ENCODE assay signal across 18 cellular contexts in the genomic region with DNA sequence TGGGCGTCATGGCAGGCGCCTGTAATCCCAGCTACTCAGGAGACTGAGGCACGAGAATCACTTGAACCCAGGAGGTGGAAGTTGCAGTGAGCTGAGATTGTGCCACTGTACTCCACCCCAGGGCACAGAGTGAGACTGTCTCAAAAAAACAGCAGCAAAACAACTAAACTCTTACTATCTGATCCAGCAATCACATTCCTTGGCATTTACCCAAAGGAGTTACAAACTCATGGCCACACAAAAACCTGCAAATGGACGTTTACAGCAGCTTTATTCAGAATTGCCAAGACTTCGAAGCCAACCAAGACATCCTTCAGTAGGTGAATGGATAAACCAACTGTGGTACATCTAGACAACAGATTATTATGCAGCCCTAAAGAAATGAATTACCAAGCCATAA. TPM values are rescaled to one million over a fixed set of nuclear protein-coding genes. Genes with fewer than 3 reads are reported as not detected.
A peak's percentile ranks its signal among the peaks of the same experiment; 100 is the strongest.
DNase-seq lines count a peak whose midpoint lies in the region; ATAC-seq, FAIRE-seq and TF ChIP-seq lines count a peak whose summit lies in the region.
"Had no signal": no experiment of that assay in that cellular context is flagged by ENCODE, and none has a peak within 500 bp of the region (broad histone marks: within the 10 kb centered on the region; RNA-seq: fewer than 3 reads in every experiment).

No MANE protein-coding gene starts in this region.

- intact Hi-C loops in endothelial cell of umbilical vein (cut with micrococcal nuclease) (loop anchor here (1.0 to 10.0 kb wide), 2 partner anchors 9 to 136 kb away; partner anchors contain the start of genes ABCC11 and LONP2), Calu3 (cut with micrococcal nuclease; ENCODE audit: unreplicated experiment) (no loop called here)

- no peaks in the 10 kb centered on the region for H3K9me3 ChIP-seq in T-helper 17 cell (ENCODE audit: control insufficient read depth, low read length, poor library complexity, severe bottlenecking)
- no peaks in the 10 kb centered on the region for H3K9me3 ChIP-seq in endothelial cell of umbilical vein (replicated peaks; ENCODE audit: control insufficient read depth, insufficient read depth, low read length)
- H3K9me3 ChIP-seq in osteoblast (ENCODE audit: low read depth, low read length) = no peaks in the 10 kb centered on the region
- H3K9me3 ChIP-seq in right atrium auricular region = no peaks in the 10 kb centered on the region
- H3K9me3 ChIP-seq: BE2C, spleen, thoracic aorta had no signal

- no peak for TF ChIP-seq POLR2A in endothelial cell of umbilical vein (IDR thresholded peaks at IDR 0.05; ENCODE audit: low read depth, low read length)

- H3K79me2 ChIP-seq in endothelial cell of umbilical vein (ENCODE audit: control insufficient read depth, insufficient read depth, low read length) (peaks cover 81% of the 10 kb centered on the region), osteoblast (ENCODE audit: insufficient read depth, low read length) (peaks cover 82% of the 10 kb centered on the region)

- dilution Hi-C loops in endothelial cell of umbilical vein (cut with MboI; ENCODE audit: extremely low pct_ligation_motif_present, low sequenced_read_pairs) = no loop called here

- H3K4me1 ChIP-seq in endothelial cell of umbilical vein (ENCODE audit: control insufficient read depth, extremely low read depth, insufficient read depth, low read length) (peaks cover 18% of the 10 kb centered on the region), osteoblast (ENCODE audit: insufficient read depth, low read length) (peaks cover 16% of the 10 kb centered on the region), right atrium auricular region (peaks cover 0 to 75% of the 10 kb centered on the region in 2 donors)
- H3K4me1 ChIP-seq: BE2C had no signal

- H3K27ac Mint-ChIP-seq in T-helper 17 cell = no peak overlapping the region
- H3K27ac Mint-ChIP-seq in natural killer cell treated with Interleukin-12 subunit alpha and Interleukin-12 subunit beta and Interleukin-15 and Interleukin-18, amount 100 ng/mL, for 72 hours = no peak overlapping the region
- H3K27ac Mint-ChIP-seq in Calu3 (ENCODE audit: unreplicated experiment) = no peak overlapping the region
- H3K27ac Mint-ChIP-seq: activated naive CD4-positive, alpha-beta T cell treated with anti-CD3 and anti-CD28 coated beads, Interleukin-2, amount 50 U/mL, for 24 hours; activated T-cell treated with anti-CD3 and anti-CD28 coated beads, Interleukin-2, amount 50 U/mL, for 24 hours had no signal

- H3K4me1 Mint-ChIP-seq in T-helper 17 cell (peaks cover 57% of the 10 kb centered on the region), Calu3 (ENCODE audit: low read depth, unreplicated experiment) (peaks cover 51% of the 10 kb centered on the region)
- H3K4me1 Mint-ChIP-seq in natural killer cell treated with Interleukin-12 subunit alpha and Interleukin-12 subunit beta and Interleukin-15 and Interleukin-18, amount 100 ng/mL, for 72 hours (ENCODE audit: low read depth in 2 of 2) = peaks cover 30 to 60% of the 10 kb centered on the region in 2 donors

- ATAC-seq in T-helper 17 cell (no peak), HG03108 (IDR thresholded peaks at IDR 0.05; ENCODE audit: unreplicated experiment) (no peak)
- ATAC-seq in natural killer cell treated with Interleukin-12 subunit alpha and Interleukin-12 subunit beta and Interleukin-15 and Interleukin-18, amount 100 ng/mL, for 72 hours = no peak

- H4K20me1 ChIP-seq in endothelial cell of umbilical vein (replicated peaks; ENCODE audit: control insufficient read depth, extremely low read depth, insufficient read depth, low read length) (peaks cover 6% of the 10 kb centered on the region), osteoblast (ENCODE audit: insufficient read depth, low read length) (peaks cover 59% of the 10 kb centered on the region)

- no peaks in the 10 kb centered on the region for H3K9me3 Mint-ChIP-seq in natural killer cell treated with Interleukin-12 subunit alpha and Interleukin-12 subunit beta and Interleukin-15 and Interleukin-18, amount 100 ng/mL, for 72 hours
- H3K9me3 Mint-ChIP-seq in Calu3 (ENCODE audit: low read depth, unreplicated experiment) = no peaks in the 10 kb centered on the region
- H3K9me3 Mint-ChIP-seq: activated naive CD4-positive, alpha-beta T cell treated with anti-CD3 and anti-CD28 coated beads, Interleukin-2, amount 50 U/mL, for 24 hours; activated T-cell treated with anti-CD3 and anti-CD28 coated beads, Interleukin-2, amount 50 U/mL, for 24 hours had no signal

- H3K36me3 ChIP-seq in endothelial cell of umbilical vein (ENCODE audit: control insufficient read depth in 2 of 2, extremely low read depth in 1 of 2, insufficient read depth in 2 of 2, low read length in 2 of 2) (no peaks in the 10 kb centered on the region), osteoblast (ENCODE audit: insufficient read depth, low read length) (no peaks in the 10 kb centered on the region), right atrium auricular region (no peaks in the 10 kb centered on the region)
- H3K36me3 ChIP-seq: spleen, thoracic aorta had no signal

- H3K27me3 ChIP-seq in endothelial cell of umbilical vein (ENCODE audit: control insufficient read depth in 2 of 2, insufficient read depth in 2 of 2, low read length in 2 of 2) (no peaks in the 10 kb centered on the region), osteoblast (ENCODE audit: insufficient read depth, low read length) (no peaks in the 10 kb centered on the region), right atrium auricular region (no peaks in the 10 kb centered on the region)
- H3K27me3 ChIP-seq: BE2C, spleen had no signal

- H3K27me3 Mint-ChIP-seq in T-helper 17 cell (no peaks in the 10 kb centered on the region), Calu3 (ENCODE audit: unreplicated experiment) (no peaks in the 10 kb centered on the region)
- H3K27me3 Mint-ChIP-seq in natural killer cell treated with Interleukin-12 subunit alpha and Interleukin-12 subunit beta and Interleukin-15 and Interleukin-18, amount 100 ng/mL, for 72 hours = no peaks in the 10 kb centered on the region
- H3K27me3 Mint-ChIP-seq: activated naive CD4-positive, alpha-beta T cell treated with anti-CD3 and anti-CD28 coated beads, Interleukin-2, amount 50 U/mL, for 24 hours; activated T-cell treated with anti-CD3 and anti-CD28 coated beads, Interleukin-2, amount 50 U/mL, for 24 hours had no signal

- no peak for TF ChIP-seq CTCF in endothelial cell of umbilical vein (IDR thresholded peaks at IDR 0.05; ENCODE audit: extremely low read depth in 1 of 2, insufficient read depth in 1 of 2, low read depth in 1 of 2, low read length in 2 of 2)
- TF ChIP-seq CTCF in osteoblast (IDR thresholded peaks at IDR 0.05; ENCODE audit: extremely low read depth, low read depth, low read length) = no peak
- no peak for TF ChIP-seq CTCF in Calu3 (IDR thresholded peaks at IDR 0.05; ENCODE audit: unreplicated experiment)
- TF ChIP-seq CTCF in right atrium auricular region (IDR thresholded peaks at IDR 0.05) = no peak

- FAIRE-seq in endothelial cell of umbilical vein (lab: Jason Lieb, UNC) = no peak
- FAIRE-seq: bronchial epithelial cell had no signal

- H3K4me3 ChIP-seq in endothelial cell of umbilical vein (replicated peaks in 1 of 3; ENCODE audit: insufficient read depth in 1 of 3, low read depth in 1 of 3, low read length in 3 of 3) (no peak overlapping the region), osteoblast (ENCODE audit: insufficient read depth, low read length) (no peak overlapping the region), right atrium auricular region (no peak overlapping the region)
- H3K4me3 ChIP-seq: spleen, thoracic aorta had no signal

- H3K4me2 ChIP-seq in endothelial cell of umbilical vein (ENCODE audit: insufficient read depth, low read length) (no peak overlapping the region), osteoblast (ENCODE audit: insufficient read depth, low read length) (no peak overlapping the region)

- DNase-seq in EL (peak; percentile 56), T-helper 17 cell (no peak), endothelial cell of umbilical vein (ENCODE audit: low read depth, low spot score) (peak; percentile 29), osteoblast (ENCODE audit: insufficient read length, low spot score, missing footprints) (peak; percentile 38), Calu3 (no peak), right atrium auricular region (ENCODE audit: low spot score) (no peak)
- DNase-seq in natural killer cell treated with Interleukin-12 subunit alpha and Interleukin-12 subunit beta and Interleukin-15 and Interleukin-18, amount 100 ng/mL, for 72 hours (ENCODE audit: low spot score) = no peak
- DNase-seq: activated CD4-positive, alpha-beta T cell treated with anti-CD3 and anti-CD28 coated beads, Interleukin-2, amount 50 U/mL, for 48 hours; activated T-cell treated with anti-CD3 and anti-CD28 coated beads, Interleukin-2, amount 50 U/mL, for 24 hours; BE2C; effector CD4-positive, alpha-beta T cell; NCI-H2029 treated with DMSO at 0.1 percent for 48 hours; NCI-H446 treated with DMSO at 0.1 percent for 48 hours; spleen had no signal

- H3K9me1 ChIP-seq in endothelial cell of umbilical vein (replicated peaks; ENCODE audit: control insufficient read depth, extremely low read depth, insufficient read depth, low read length) = no peaks in the 10 kb centered on the region

- H3K36me3 Mint-ChIP-seq in T-helper 17 cell (ENCODE audit: low read depth) (no peaks in the 10 kb centered on the region), Calu3 (ENCODE audit: insufficient read depth, unreplicated experiment) (peaks cover 41% of the 10 kb centered on the region)
- H3K36me3 Mint-ChIP-seq in natural killer cell treated with Interleukin-12 subunit alpha and Interleukin-12 subunit beta and Interleukin-15 and Interleukin-18, amount 100 ng/mL, for 72 hours = no peaks in the 10 kb centered on the region

- H3K9ac ChIP-seq in endothelial cell of umbilical vein (replicated peaks; ENCODE audit: extremely low read depth, insufficient read depth, low read length) = no peak overlapping the region

- POLR2A ChIA-PET in endothelial cell of umbilical vein (lab: Charles Lee) = no interaction called here

- H3K27ac ChIP-seq in endothelial cell of umbilical vein (ENCODE audit: insufficient read depth, low read depth, low read length) (no peak overlapping the region), osteoblast (ENCODE audit: low read depth, low read length) (no peak overlapping the region), right atrium auricular region (no peak overlapping the region)
- H3K27ac ChIP-seq: thoracic aorta had no signal

- peak overlapping the region; percentile 6 for H3K4me3 Mint-ChIP-seq in T-helper 17 cell
- no peak overlapping the region for H3K4me3 Mint-ChIP-seq in natural killer cell treated with Interleukin-12 subunit alpha and Interleukin-12 subunit beta and Interleukin-15 and Interleukin-18, amount 100 ng/mL, for 72 hours
- no peak overlapping the region for H3K4me3 Mint-ChIP-seq in Calu3 (ENCODE audit: low read depth, unreplicated experiment)
- H3K4me3 Mint-ChIP-seq: activated naive CD4-positive, alpha-beta T cell treated with anti-CD3 and anti-CD28 coated beads, Interleukin-2, amount 50 U/mL, for 24 hours; activated T-cell treated with anti-CD3 and anti-CD28 coated beads, Interleukin-2, amount 50 U/mL, for 24 hours had no signal

- H2AFZ ChIP-seq in endothelial cell of umbilical vein (ENCODE audit: low read depth, low read length) = no peak overlapping the region
- no peak overlapping the region for H2AFZ ChIP-seq in osteoblast (ENCODE audit: low read length)

- BruUV-seq in endothelial cell of umbilical vein (replicated peaks; lab: Mats Ljungman, UMichigan) (no TSS peak), Calu3 (replicated peaks; lab: Mats Ljungman, UMichigan) (no TSS peak)

- CTCF ChIA-PET in endothelial cell of umbilical vein (lab: Charles Lee) (interaction anchor here (1.1 to 2.0 kb wide), 2 partner anchors 13 to 16 kb away, joined by 7 to 10 read pairs; no protein-coding TSS in a partner anchor), Calu3 (lab: Charles Lee) (no interaction called here)

RNA-seq across cellular contexts. Expression of gene SIAH1, which starts 4.0 kb away (rescaled TPM):
- total RNA-seq in T-helper 17 cell = 10 to 100 TPM; 36.4 to 41.2 TPM
- 19.9 and 21.3 TPM in 2 replicates for total RNA-seq in endothelial cell of umbilical vein
- polyA plus RNA-seq in endothelial cell of umbilical vein = 12.1 and 14.4 TPM in 2 replicates
- polyA plus RNA-seq in endothelial cell of umbilical vein (2011; cell fraction: cytosol; rRNA removed) = 15.2 and 16.2 TPM in 2 replicates
- 25.9 and 27.0 TPM in 2 replicates for polyA plus RNA-seq in endothelial cell of umbilical vein (2011; cell fraction: nucleus; rRNA removed)
- polyA plus RNA-seq in endothelial cell of umbilical vein (2012) = 15.4 and 17.7 TPM in 2 replicates
- 28.6 TPM in 2 replicates for polyA minus RNA-seq in endothelial cell of umbilical vein
- polyA minus RNA-seq in endothelial cell of umbilical vein (2011; cell fraction: cytosol; rRNA and poly(A)+ RNA removed) = 15.7 TPM
- 34.4 and 41.8 TPM in 2 replicates for polyA minus RNA-seq in endothelial cell of umbilical vein (2011; cell fraction: nucleus; rRNA and poly(A)+ RNA removed)
- 41.8 and 43.1 TPM in 2 replicates for total RNA-seq in osteoblast
- total RNA-seq in natural killer cell treated with Interleukin-12 subunit alpha and Interleukin-12 subunit beta and Interleukin-15 and Interleukin-18, amount 100 ng/mL, for 72 hours = 10 to 100 TPM; 21.0 to 25.7 TPM
- total RNA-seq in Calu3 (2022) = 32.3 and 32.7 TPM in 2 replicates
- total RNA-seq in right atrium auricular region = 10 to 100 TPM; 12.3 to 18.0 TPM

Comparison
In these comparisons a context has a peak if more than half of its experiments do, and no peak if none do; other contexts are left out.
1. DNase-seq: peak in EL (single experiment), endothelial cell of umbilical vein (single experiment) and osteoblast (single experiment); none in T-helper 17 cell (0 of 3), natural killer cell treated with Interleukin-12 subunit alpha and Interleukin-12 subunit beta and Interleukin-15 and Interleukin-18, amount 100 ng/mL, for 72 hours (single experiment), Calu3 (single experiment) and right atrium auricular region (single experiment).